ENCODE assay signal across 30 cellular contexts in genomic region chr2:142044168-142044567, GRCh38.
"Had no signal": no experiment of that assay in that cellular context is flagged by ENCODE, and none has a peak within 500 bp of the region (broad histone marks: within the 10 kb centered on the region; RNA-seq: fewer than 3 reads in every experiment).

No MANE protein-coding gene starts in this region.

- H3K27me3 ChIP-seq: body of pancreas, cardiac muscle cell, colonic mucosa, esophagus squamous epithelium, gastrocnemius medialis, ovary, stomach, thyroid gland, upper lobe of left lung had no signal

- H3K4me1 ChIP-seq: body of pancreas, colonic mucosa, esophagus squamous epithelium, gastrocnemius medialis, stomach, upper lobe of left lung had no signal

- H3K9me3 ChIP-seq: body of pancreas, colonic mucosa, esophagus squamous epithelium, gastrocnemius medialis, ovary, stomach, thyroid gland, upper lobe of left lung had no signal

- DNase-seq: activated CD4-positive, alpha-beta T cell treated with anti-CD3 and anti-CD28 coated beads for 36 hours; activated CD4-positive, CD25-positive, alpha-beta regulatory T cell; activated CD8-positive, alpha-beta memory T cell treated with anti-CD3 and anti-CD28 coated beads, Interleukin-2, amount 10 ng/mL, durations not matched to agents 7 days and 5 days; activated CD8-positive, alpha-beta T cell treated with anti-CD3 and anti-CD28 coated beads, Interleukin-2, amount 10 ng/mL, durations not matched to agents 7 days and 5 days; activated naive CD8-positive, alpha-beta T cell treated with anti-CD3 and anti-CD28 coated beads, Interleukin-2, amount 50 U/mL, for 24 hours; activated T-cell treated with anti-CD3 and anti-CD28 coated beads, Interleukin-2, amount 50 U/mL, for 48 hours; amygdala; body of pancreas; cerebellar nuclear complex; colonic mucosa; effector CD8-positive, alpha-beta T cell; esophagus squamous epithelium; gastrocnemius medialis; glutamatergic neuron; islet precursor cell; left cardiac atrium; midbrain; naive thymus-derived CD4-positive, alpha-beta T cell; ovary; retina; stimulated activated CD4-positive, alpha-beta T cell treated with anti-CD3 and anti-CD28 coated beads, Interleukin-1b, Interleukin-23, amount 100 ng/mL, for 48 hours; stimulated activated CD4-positive, alpha-beta T cell treated with anti-CD3 and anti-CD28 coated beads, Interleukin-4, amount 100 ng/mL, for 4 hours; stimulated activated CD8-positive, alpha-beta memory T cell treated with anti-CD3 and anti-CD28 coated beads, Interleukin-4, amount 100 ng/mL, for 48 hours; stomach; thyroid gland; upper lobe of left lung had no signal

- H3K4me3 ChIP-seq: body of pancreas, cardiac muscle cell, colonic mucosa, esophagus squamous epithelium, gastrocnemius medialis, ovary, smooth muscle cell, stomach, thyroid gland, upper lobe of left lung had no signal

- ATAC-seq: activated CD4-positive, alpha-beta T cell treated with anti-CD3 and anti-CD28 coated beads for 36 hours; activated CD8-positive, alpha-beta memory T cell treated with anti-CD3 and anti-CD28 coated beads, Interleukin-2, amount 10 ng/mL, durations not matched to agents 7 days and 5 days; activated CD8-positive, alpha-beta T cell treated with anti-CD3 and anti-CD28 coated beads, Interleukin-2, amount 10 ng/mL, durations not matched to agents 7 days and 5 days; activated naive CD8-positive, alpha-beta T cell treated with anti-CD3 and anti-CD28 coated beads, Interleukin-2, amount 50 U/mL, for 24 hours; body of pancreas; gastrocnemius medialis; left cardiac atrium; naive thymus-derived CD4-positive, alpha-beta T cell; stimulated activated memory B cell treated with anti-CD40 and anti-IgM and Interleukin-4, amounts not matched to agents 10 μg/mL and 1 μg/mL and 100 μg/mL, for 72 hours had no signal

- H3K27ac ChIP-seq: body of pancreas, cardiac muscle cell, colonic mucosa, epithelial cell of prostate, esophagus squamous epithelium, gastrocnemius medialis, ovary, stomach, thyroid gland, upper lobe of left lung had no signal

- H3K36me3 ChIP-seq: cardiac muscle cell, colonic mucosa, esophagus squamous epithelium, gastrocnemius medialis, ovary, stomach, thyroid gland, upper lobe of left lung had no signal
